11 cellular contexts compared by ENCODE assay signal in the genomic region with DNA sequence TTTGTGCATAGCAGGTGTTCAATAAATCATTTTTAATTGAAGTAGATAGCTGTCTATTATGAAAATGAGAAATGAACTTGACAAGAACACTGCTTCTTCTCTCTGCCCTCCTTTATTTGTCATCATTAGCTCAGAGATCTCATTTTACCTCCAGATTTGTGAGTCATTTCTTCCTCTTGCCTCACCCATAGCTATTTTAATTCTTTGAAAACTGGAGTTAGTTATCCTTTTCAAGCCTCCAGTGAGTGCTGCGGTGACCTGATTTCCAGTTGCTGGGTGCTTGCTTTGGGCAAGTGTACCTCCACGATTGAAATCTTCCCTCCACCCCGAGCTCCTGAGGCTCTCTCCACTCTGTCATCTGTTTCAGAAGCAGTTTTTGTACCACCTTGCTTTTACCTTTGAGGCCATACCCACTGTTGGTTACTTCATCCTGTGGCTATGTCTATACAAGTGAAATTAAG.
A peak's percentile ranks its signal among the peaks of the same experiment; 100 is the strongest.
DNase-seq lines count a peak whose midpoint lies in the region; ATAC-seq and TF ChIP-seq lines count a peak whose summit lies in the region.
"Had no signal": no experiment of that assay in that cellular context is flagged by ENCODE, and none has a peak within 500 bp of the region (broad histone marks: within the 10 kb centered on the region; RNA-seq: fewer than 3 reads in every experiment).

No MANE protein-coding gene starts in this region.

- ATAC-seq in activated T-cell treated with anti-CD3 and anti-CD28 coated beads, Interleukin-2, amount 50 U/mL, for 4 hours: peak; percentile 87 to 89
- peak; percentile 92 for ATAC-seq in foreskin keratinocyte

- H3K27me3 Mint-ChIP-seq in activated T-cell treated with anti-CD3 and anti-CD28 coated beads, Interleukin-2, amount 50 U/mL, for 4 hours (ENCODE audit: low read depth): no peaks in the 10 kb centered on the region

- H3K4me3 Mint-ChIP-seq in activated T-cell treated with anti-CD3 and anti-CD28 coated beads, Interleukin-2, amount 50 U/mL, for 4 hours: no peak overlapping the region

- no peaks in the 10 kb centered on the region for H3K36me3 Mint-ChIP-seq in activated T-cell treated with anti-CD3 and anti-CD28 coated beads, Interleukin-2, amount 50 U/mL, for 4 hours (ENCODE audit: insufficient read depth)

- DNase-seq in stimulated activated naive CD4-positive, alpha-beta T cell treated with Interleukin-2 at 50 U/mL for 16 hours (lab: John Stamatoyannopoulos, UW): peak; percentile 10
- no peak for DNase-seq in stimulated activated naive CD4-positive, alpha-beta T cell (lab: John Stamatoyannopoulos, UW)
- peak; percentile 19 for DNase-seq in activated T-cell treated with anti-CD3 and anti-CD28 coated beads, Interleukin-2, amount 50 U/mL, for 4 hours
- DNase-seq in foreskin keratinocyte (peak; percentile 57 to 75), RPMI8226 (no peak), GM10266 (ENCODE audit: extremely low spot score) (no peak), Ammon's horn (ENCODE audit: low spot score) (no peak), GM20000 (ENCODE audit: low spot score) (no peak)
- DNase-seq: activated CD8-positive, alpha-beta memory T cell treated with anti-CD3 and anti-CD28 coated beads, Interleukin-2, amount 50 U/mL, for 48 hours; Caco-2; NCI-H1092 had no signal

- no peak for TF ChIP-seq CTCF in foreskin keratinocyte (conservative IDR thresholded peaks at IDR 0.05)
- TF ChIP-seq CTCF in GM10266 (IDR thresholded peaks at IDR 0.05; ENCODE audit: control insufficient read depth, insufficient read depth, low read depth, missing control alignments): no peak
- TF ChIP-seq CTCF in GM20000 (IDR thresholded peaks at IDR 0.05; ENCODE audit: extremely low read depth, missing control alignments): no peak

- H3K4me1 Mint-ChIP-seq in activated T-cell treated with anti-CD3 and anti-CD28 coated beads, Interleukin-2, amount 50 U/mL, for 4 hours (ENCODE audit: low read depth): peaks cover 32% of the 10 kb centered on the region

- peak overlapping the region; percentile 17 for H3K27ac ChIP-seq in foreskin keratinocyte

- H3K9me3 Mint-ChIP-seq in activated T-cell treated with anti-CD3 and anti-CD28 coated beads, Interleukin-2, amount 50 U/mL, for 4 hours: peaks cover 5% of the 10 kb centered on the region

- H3K27me3 ChIP-seq in foreskin keratinocyte: no peaks in the 10 kb centered on the region

- H3K4me1 ChIP-seq in foreskin keratinocyte: peaks cover 18% of the 10 kb centered on the region
- H3K4me1 ChIP-seq: Caco-2 had no signal

Comparison
In these comparisons a context has a peak if more than half of its experiments do, and no peak if none do; other contexts are left out.
1. DNase-seq: peak in stimulated activated naive CD4-positive, alpha-beta T cell treated with Interleukin-2 at 50 U/mL for 16 hours (single experiment), activated T-cell treated with anti-CD3 and anti-CD28 coated beads, Interleukin-2, amount 50 U/mL, for 4 hours (single experiment) and foreskin keratinocyte (2 of 2); none in stimulated activated naive CD4-positive, alpha-beta T cell (0 of 6), RPMI8226 (single experiment), GM10266 (single experiment), Ammon's horn (single experiment) and GM20000 (single experiment).